ENCODE assay signal across 11 cellular contexts in genomic region chr18:46422552-46423055, GRCh38.
"Had no signal": no experiment of that assay in that cellular context is flagged by ENCODE, and none has a peak within 500 bp of the region (broad histone marks: within the 10 kb centered on the region; RNA-seq: fewer than 3 reads in every experiment).

No MANE protein-coding gene starts in this region.

- ATAC-seq: activated T-cell treated with anti-CD3 and anti-CD28 coated beads, Interleukin-2, amount 50 U/mL, for 72 hours had no signal

- H3K36me3 ChIP-seq: ovary had no signal

- H3K27me3 Mint-ChIP-seq: activated naive CD8-positive, alpha-beta T cell treated with anti-CD3 and anti-CD28 coated beads, Interleukin-2, amount 10 ng/mL, durations not matched to agents 7 days and 5 days had no signal

- H3K4me3 Mint-ChIP-seq: activated naive CD8-positive, alpha-beta T cell treated with anti-CD3 and anti-CD28 coated beads, Interleukin-2, amount 10 ng/mL, durations not matched to agents 7 days and 5 days; activated T-cell treated with anti-CD3 and anti-CD28 coated beads, Interleukin-2, amount 50 U/mL, for 72 hours; immature natural killer cell; memory B cell; neural crest cell had no signal

- H3K27me3 ChIP-seq: ovary had no signal

- H3K4me3 ChIP-seq: ovary had no signal

- H3K9me3 ChIP-seq: ovary had no signal

- H3K27ac ChIP-seq: ovary had no signal

- H3K36me3 Mint-ChIP-seq: activated naive CD8-positive, alpha-beta T cell treated with anti-CD3 and anti-CD28 coated beads, Interleukin-2, amount 10 ng/mL, durations not matched to agents 7 days and 5 days; memory B cell had no signal

- H3K27ac Mint-ChIP-seq: activated naive CD8-positive, alpha-beta T cell treated with anti-CD3 and anti-CD28 coated beads, Interleukin-2, amount 10 ng/mL, durations not matched to agents 7 days and 5 days; activated T-cell treated with anti-CD3 and anti-CD28 coated beads, Interleukin-2, amount 50 U/mL, for 72 hours; memory B cell had no signal

- H3K9me3 Mint-ChIP-seq: activated naive CD8-positive, alpha-beta T cell treated with anti-CD3 and anti-CD28 coated beads, Interleukin-2, amount 10 ng/mL, durations not matched to agents 7 days and 5 days; activated T-cell treated with anti-CD3 and anti-CD28 coated beads, Interleukin-2, amount 50 U/mL, for 72 hours; memory B cell; neural crest cell had no signal

- DNase-seq: activated CD4-positive, CD25-positive, alpha-beta regulatory T cell; activated naive CD8-positive, alpha-beta T cell treated with anti-CD3 and anti-CD28 coated beads, Interleukin-2, amount 10 ng/mL, durations not matched to agents 7 days and 5 days; activated T-cell treated with anti-CD3 and anti-CD28 coated beads, Interleukin-2, amount 50 U/mL, for 72 hours; aorta; effector CD8-positive, alpha-beta T cell; immature natural killer cell; ovary; stimulated activated CD4-positive, alpha-beta T cell treated with anti-CD3 and anti-CD28 coated beads, Interleukin-4, amount 100 ng/mL, for 4 hours; T-helper 2 cell had no signal
